1 cellular context compared by ENCODE assay signal in the genomic region with DNA sequence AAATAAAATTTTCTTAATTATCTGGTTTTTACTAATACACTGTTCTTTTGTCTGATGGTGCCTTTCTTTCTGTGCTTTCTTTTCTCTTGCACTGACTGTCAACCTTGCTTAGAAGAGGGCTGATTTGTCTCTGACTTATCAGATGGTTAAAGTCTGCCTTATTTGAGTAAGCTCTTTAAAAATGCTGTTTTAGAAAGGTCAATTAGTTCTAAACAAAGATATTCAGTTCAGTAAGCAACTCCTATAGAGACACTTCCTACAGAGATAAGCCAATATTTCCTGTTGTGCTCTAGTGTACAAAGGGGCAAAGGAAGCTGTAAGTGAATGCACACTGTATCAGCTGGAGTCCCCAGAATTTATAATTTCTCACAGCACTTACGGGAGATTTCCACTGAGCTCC.
TF ChIP-seq lines count a peak whose summit lies in the region.

No MANE protein-coding gene starts in this region.

TF ChIP-seq in HepG2, 621 proteins besides CTCF, POLR2A, EP300 and RAD21 (continued from another document and continues in another):
- TF ChIP-seq, protein P1, sequence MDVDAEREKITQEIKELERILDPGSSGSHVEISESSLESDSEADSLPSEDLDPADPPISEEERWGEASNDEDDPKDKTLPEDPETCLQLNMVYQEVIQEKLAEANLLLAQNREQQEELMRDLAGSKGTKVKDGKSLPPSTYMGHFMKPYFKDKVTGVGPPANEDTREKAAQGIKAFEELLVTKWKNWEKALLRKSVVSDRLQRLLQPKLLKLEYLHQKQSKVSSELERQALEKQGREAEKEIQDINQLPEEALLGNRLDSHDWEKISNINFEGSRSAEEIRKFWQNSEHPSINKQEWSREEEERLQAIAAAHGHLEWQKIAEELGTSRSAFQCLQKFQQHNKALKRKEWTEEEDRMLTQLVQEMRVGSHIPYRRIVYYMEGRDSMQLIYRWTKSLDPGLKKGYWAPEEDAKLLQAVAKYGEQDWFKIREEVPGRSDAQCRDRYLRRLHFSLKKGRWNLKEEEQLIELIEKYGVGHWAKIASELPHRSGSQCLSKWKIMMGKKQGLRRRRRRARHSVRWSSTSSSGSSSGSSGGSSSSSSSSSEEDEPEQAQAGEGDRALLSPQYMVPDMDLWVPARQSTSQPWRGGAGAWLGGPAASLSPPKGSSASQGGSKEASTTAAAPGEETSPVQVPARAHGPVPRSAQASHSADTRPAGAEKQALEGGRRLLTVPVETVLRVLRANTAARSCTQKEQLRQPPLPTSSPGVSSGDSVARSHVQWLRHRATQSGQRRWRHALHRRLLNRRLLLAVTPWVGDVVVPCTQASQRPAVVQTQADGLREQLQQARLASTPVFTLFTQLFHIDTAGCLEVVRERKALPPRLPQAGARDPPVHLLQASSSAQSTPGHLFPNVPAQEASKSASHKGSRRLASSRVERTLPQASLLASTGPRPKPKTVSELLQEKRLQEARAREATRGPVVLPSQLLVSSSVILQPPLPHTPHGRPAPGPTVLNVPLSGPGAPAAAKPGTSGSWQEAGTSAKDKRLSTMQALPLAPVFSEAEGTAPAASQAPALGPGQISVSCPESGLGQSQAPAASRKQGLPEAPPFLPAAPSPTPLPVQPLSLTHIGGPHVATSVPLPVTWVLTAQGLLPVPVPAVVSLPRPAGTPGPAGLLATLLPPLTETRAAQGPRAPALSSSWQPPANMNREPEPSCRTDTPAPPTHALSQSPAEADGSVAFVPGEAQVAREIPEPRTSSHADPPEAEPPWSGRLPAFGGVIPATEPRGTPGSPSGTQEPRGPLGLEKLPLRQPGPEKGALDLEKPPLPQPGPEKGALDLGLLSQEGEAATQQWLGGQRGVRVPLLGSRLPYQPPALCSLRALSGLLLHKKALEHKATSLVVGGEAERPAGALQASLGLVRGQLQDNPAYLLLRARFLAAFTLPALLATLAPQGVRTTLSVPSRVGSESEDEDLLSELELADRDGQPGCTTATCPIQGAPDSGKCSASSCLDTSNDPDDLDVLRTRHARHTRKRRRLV (CRISPR knock-in tag; IDR thresholded peaks at IDR 0.05), result no peak
- TF ChIP-seq NR2F6 (IDR thresholded peaks at IDR 0.05) (peak; percentile 46; the same call in 1 of the 2 replicates), NR2F6 (CRISPR knock-in tag; IDR thresholded peaks at IDR 0.05) (peak; percentile 24; the same call in 1 of the 2 replicates), ZNF607 (CRISPR knock-in tag; IDR thresholded peaks at IDR 0.05; ENCODE audit: borderline replicate concordance) (no peak), TP53 (CRISPR knock-in tag; conservative IDR thresholded peaks at IDR 0.05) (no peak), CC2D1A (CRISPR knock-in tag; IDR thresholded peaks at IDR 0.05) (no peak), SP140L (CRISPR knock-in tag; IDR thresholded peaks at IDR 0.05; ENCODE audit: borderline replicate concordance) (no peak), NR1H2 (CRISPR knock-in tag; IDR thresholded peaks at IDR 0.05; ENCODE audit: borderline replicate concordance, low read depth) (no peak), ISL2 (CRISPR knock-in tag; IDR thresholded peaks at IDR 0.05) (no peak), ZIK1 (CRISPR knock-in tag; IDR thresholded peaks at IDR 0.05; ENCODE audit: borderline replicate concordance, low read depth) (no peak), SP1 (IDR thresholded peaks at IDR 0.05) (no peak), SP1 (CRISPR knock-in tag; IDR thresholded peaks at IDR 0.05) (no peak), PHF21A (CRISPR knock-in tag; IDR thresholded peaks at IDR 0.05) (no peak), ETV5 (CRISPR knock-in tag; IDR thresholded peaks at IDR 0.05; ENCODE audit: borderline replicate concordance) (peak; percentile 61; the same call in 1 of the 2 replicates), GLI4 (CRISPR knock-in tag; IDR thresholded peaks at IDR 0.05; ENCODE audit: borderline replicate concordance) (no peak), GFI1 (CRISPR knock-in tag; IDR thresholded peaks at IDR 0.05; ENCODE audit: borderline replicate concordance) (peak; percentile 61; the same call in 1 of the 2 replicates), ZNF160 (CRISPR knock-in tag; IDR thresholded peaks at IDR 0.05) (no peak), TEAD2 (CRISPR knock-in tag; IDR thresholded peaks at IDR 0.05) (no peak), MTF1 (CRISPR knock-in tag; IDR thresholded peaks at IDR 0.05) (no peak), IRF2 (CRISPR knock-in tag; IDR thresholded peaks at IDR 0.05) (no peak), ZNF296 (CRISPR knock-in tag; conservative IDR thresholded peaks at IDR 0.05) (no peak)
- TF ChIP-seq, protein P2, sequence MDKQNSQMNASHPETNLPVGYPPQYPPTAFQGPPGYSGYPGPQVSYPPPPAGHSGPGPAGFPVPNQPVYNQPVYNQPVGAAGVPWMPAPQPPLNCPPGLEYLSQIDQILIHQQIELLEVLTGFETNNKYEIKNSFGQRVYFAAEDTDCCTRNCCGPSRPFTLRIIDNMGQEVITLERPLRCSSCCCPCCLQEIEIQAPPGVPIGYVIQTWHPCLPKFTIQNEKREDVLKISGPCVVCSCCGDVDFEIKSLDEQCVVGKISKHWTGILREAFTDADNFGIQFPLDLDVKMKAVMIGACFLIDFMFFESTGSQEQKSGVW (CRISPR knock-in tag; IDR thresholded peaks at IDR 0.05; ENCODE audit: borderline replicate concordance), result no peak
- TF ChIP-seq, protein P3, sequence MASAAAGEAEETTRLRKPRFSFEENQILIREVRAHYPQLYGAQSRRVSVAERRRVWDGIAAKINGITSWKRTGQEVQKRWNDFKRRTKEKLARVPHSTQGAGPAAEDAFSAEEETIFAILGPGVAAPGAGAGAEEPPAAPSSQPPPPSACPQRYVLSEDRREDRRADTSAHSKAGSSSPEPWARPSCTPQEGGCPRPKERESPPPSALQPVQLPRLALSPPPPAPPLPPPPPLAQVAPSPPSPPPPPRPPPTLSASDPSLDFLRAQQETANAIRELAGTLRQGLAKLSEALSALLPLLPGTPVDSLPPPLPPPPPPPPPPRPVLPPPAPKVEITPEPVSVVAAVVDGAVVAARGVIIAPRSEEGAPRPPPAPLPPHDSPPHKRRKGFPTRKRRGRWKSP (CRISPR knock-in tag; IDR thresholded peaks at IDR 0.05), result no peak
- TF ChIP-seq, protein P4, sequence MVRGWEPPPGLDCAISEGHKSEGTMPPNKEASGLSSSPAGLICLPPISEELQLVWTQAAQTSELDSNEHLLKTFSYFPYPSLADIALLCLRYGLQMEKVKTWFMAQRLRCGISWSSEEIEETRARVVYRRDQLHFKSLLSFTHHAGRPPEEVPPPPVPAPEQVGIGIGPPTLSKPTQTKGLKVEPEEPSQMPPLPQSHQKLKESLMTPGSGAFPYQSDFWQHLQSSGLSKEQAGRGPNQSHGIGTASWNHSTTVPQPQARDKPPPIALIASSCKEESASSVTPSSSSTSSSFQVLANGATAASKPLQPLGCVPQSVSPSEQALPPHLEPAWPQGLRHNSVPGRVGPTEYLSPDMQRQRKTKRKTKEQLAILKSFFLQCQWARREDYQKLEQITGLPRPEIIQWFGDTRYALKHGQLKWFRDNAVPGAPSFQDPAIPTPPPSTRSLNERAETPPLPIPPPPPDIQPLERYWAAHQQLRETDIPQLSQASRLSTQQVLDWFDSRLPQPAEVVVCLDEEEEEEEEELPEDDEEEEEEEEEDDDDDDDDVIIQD (CRISPR knock-in tag; IDR thresholded peaks at IDR 0.05; ENCODE audit: low read depth), result peak; percentile 18; the same call in 1 of the 2 replicates
- TF ChIP-seq, protein P5, sequence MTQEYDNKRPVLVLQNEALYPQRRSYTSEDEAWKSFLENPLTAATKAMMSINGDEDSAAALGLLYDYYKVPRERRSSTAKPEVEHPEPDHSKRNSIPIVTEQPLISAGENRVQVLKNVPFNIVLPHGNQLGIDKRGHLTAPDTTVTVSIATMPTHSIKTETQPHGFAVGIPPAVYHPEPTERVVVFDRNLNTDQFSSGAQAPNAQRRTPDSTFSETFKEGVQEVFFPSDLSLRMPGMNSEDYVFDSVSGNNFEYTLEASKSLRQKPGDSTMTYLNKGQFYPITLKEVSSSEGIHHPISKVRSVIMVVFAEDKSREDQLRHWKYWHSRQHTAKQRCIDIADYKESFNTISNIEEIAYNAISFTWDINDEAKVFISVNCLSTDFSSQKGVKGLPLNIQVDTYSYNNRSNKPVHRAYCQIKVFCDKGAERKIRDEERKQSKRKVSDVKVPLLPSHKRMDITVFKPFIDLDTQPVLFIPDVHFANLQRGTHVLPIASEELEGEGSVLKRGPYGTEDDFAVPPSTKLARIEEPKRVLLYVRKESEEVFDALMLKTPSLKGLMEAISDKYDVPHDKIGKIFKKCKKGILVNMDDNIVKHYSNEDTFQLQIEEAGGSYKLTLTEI (CRISPR knock-in tag; conservative IDR thresholded peaks at IDR 0.05), result no peak
- TF ChIP-seq, protein P6, sequence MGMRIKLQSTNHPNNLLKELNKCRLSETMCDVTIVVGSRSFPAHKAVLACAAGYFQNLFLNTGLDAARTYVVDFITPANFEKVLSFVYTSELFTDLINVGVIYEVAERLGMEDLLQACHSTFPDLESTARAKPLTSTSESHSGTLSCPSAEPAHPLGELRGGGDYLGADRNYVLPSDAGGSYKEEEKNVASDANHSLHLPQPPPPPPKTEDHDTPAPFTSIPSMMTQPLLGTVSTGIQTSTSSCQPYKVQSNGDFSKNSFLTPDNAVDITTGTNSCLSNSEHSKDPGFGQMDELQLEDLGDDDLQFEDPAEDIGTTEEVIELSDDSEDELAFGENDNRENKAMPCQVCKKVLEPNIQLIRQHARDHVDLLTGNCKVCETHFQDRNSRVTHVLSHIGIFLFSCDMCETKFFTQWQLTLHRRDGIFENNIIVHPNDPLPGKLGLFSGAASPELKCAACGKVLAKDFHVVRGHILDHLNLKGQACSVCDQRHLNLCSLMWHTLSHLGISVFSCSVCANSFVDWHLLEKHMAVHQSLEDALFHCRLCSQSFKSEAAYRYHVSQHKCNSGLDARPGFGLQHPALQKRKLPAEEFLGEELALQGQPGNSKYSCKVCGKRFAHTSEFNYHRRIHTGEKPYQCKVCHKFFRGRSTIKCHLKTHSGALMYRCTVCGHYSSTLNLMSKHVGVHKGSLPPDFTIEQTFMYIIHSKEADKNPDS (CRISPR knock-in tag; IDR thresholded peaks at IDR 0.05), result no peak
- TF ChIP-seq, protein P7, sequence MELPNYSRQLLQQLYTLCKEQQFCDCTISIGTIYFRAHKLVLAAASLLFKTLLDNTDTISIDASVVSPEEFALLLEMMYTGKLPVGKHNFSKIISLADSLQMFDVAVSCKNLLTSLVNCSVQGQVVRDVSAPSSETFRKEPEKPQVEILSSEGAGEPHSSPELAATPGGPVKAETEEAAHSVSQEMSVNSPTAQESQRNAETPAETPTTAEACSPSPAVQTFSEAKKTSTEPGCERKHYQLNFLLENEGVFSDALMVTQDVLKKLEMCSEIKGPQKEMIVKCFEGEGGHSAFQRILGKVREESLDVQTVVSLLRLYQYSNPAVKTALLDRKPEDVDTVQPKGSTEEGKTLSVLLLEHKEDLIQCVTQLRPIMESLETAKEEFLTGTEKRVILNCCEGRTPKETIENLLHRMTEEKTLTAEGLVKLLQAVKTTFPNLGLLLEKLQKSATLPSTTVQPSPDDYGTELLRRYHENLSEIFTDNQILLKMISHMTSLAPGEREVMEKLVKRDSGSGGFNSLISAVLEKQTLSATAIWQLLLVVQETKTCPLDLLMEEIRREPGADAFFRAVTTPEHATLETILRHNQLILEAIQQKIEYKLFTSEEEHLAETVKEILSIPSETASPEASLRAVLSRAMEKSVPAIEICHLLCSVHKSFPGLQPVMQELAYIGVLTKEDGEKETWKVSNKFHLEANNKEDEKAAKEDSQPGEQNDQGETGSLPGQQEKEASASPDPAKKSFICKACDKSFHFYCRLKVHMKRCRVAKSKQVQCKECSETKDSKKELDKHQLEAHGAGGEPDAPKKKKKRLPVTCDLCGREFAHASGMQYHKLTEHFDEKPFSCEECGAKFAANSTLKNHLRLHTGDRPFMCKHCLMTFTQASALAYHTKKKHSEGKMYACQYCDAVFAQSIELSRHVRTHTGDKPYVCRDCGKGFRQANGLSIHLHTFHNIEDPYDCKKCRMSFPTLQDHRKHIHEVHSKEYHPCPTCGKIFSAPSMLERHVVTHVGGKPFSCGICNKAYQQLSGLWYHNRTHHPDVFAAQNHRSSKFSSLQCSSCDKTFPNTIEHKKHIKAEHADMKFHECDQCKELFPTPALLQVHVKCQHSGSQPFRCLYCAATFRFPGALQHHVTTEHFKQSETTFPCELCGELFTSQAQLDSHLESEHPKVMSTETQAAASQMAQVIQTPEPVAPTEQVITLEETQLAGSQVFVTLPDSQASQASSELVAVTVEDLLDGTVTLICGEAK (IDR thresholded peaks at IDR 0.05), result no peak
- TF ChIP-seq, protein P7 (CRISPR knock-in tag; IDR thresholded peaks at IDR 0.05), result no peak
- TF ChIP-seq, protein P8, sequence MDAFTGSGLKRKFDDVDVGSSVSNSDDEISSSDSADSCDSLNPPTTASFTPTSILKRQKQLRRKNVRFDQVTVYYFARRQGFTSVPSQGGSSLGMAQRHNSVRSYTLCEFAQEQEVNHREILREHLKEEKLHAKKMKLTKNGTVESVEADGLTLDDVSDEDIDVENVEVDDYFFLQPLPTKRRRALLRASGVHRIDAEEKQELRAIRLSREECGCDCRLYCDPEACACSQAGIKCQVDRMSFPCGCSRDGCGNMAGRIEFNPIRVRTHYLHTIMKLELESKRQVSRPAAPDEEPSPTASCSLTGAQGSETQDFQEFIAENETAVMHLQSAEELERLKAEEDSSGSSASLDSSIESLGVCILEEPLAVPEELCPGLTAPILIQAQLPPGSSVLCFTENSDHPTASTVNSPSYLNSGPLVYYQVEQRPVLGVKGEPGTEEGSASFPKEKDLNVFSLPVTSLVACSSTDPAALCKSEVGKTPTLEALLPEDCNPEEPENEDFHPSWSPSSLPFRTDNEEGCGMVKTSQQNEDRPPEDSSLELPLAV (CRISPR knock-in tag; conservative IDR thresholded peaks at IDR 0.05; ENCODE audit: low read depth), result no peak
